Comparison of ENCODE assay signal across 8 cellular contexts in genomic region chr20:25000268-25000801, GRCh38. TPM values are rescaled to one million over a fixed set of nuclear protein-coding genes. Genes with fewer than 3 reads are reported as not detected.
DNase-seq lines count a peak whose midpoint lies in the region; ATAC-seq and TF ChIP-seq lines count a peak whose summit lies in the region.

No MANE protein-coding gene starts in this region.

- H3K9ac ChIP-seq in rectal smooth muscle tissue (ENCODE audit: low read length) = no peak overlapping the region

- no peak for TF ChIP-seq POLR2A in esophagus muscularis mucosa (IDR thresholded peaks at IDR 0.05; ENCODE audit: low read depth)

- H3K27me3 ChIP-seq in esophagus muscularis mucosa = no peaks in the 10 kb centered on the region
- no peaks in the 10 kb centered on the region for H3K27me3 ChIP-seq in rectal smooth muscle tissue (ENCODE audit: control insufficient read depth, insufficient read depth, low read length)

- H3K4me1 ChIP-seq in esophagus muscularis mucosa (peaks cover 29 to 52% (median 45%) of the 10 kb centered on the region in 4 donors), rectal smooth muscle tissue (ENCODE audit: control insufficient read depth, insufficient read depth, low read length) (peaks cover 20% of the 10 kb centered on the region)

- H3K27ac ChIP-seq in esophagus muscularis mucosa (replicated peaks in 1 of 4) (peak overlapping the region in 3 of 4 donors; percentile 42 to 61 (median 51)), rectal smooth muscle tissue (ENCODE audit: low read depth, low read length) (peak overlapping the region; percentile 37)

- H3K9me3 ChIP-seq in esophagus muscularis mucosa = no peaks in the 10 kb centered on the region

- TF ChIP-seq CTCF in esophagus muscularis mucosa (IDR thresholded peaks at IDR 0.05) = peak in 1 of 3 experiments; percentile 16

- intact Hi-C loops in esophagus muscularis mucosa (cut with DNase I) = loop anchor here (5.0 kb wide), 1 partner anchor 42 kb away; no protein-coding TSS in a partner anchor

- peak; percentile 19 for DNase-seq in DMS153 treated with DMSO at 0.1 percent for 48 hours (lab: John Stamatoyannopoulos, UW; ENCODE audit: unreplicated experiment)
- peak; percentile 74 for DNase-seq in NCI-H2196 treated with DMSO at 0.1 percent for 48 hours (lab: John Stamatoyannopoulos, UW; ENCODE audit: unreplicated experiment)
- DNase-seq in esophagus muscularis mucosa (ENCODE audit: extremely low spot score) = no peak

- 27% methylated on average over 4 of the region's 4 CpGs for WGBS in esophagus muscularis mucosa

- ATAC-seq in GM19452 (IDR thresholded peaks at IDR 0.05; ENCODE audit: unreplicated experiment) (no peak), GM21447 (IDR thresholded peaks at IDR 0.05; ENCODE audit: unreplicated experiment) (no peak), HG02973 (IDR thresholded peaks at IDR 0.05; ENCODE audit: unreplicated experiment) (no peak), GM21381 (IDR thresholded peaks at IDR 0.05; ENCODE audit: unreplicated experiment) (no peak)

- no peak for TF ChIP-seq EP300 in esophagus muscularis mucosa (IDR thresholded peaks at IDR 0.05)

- H3K36me3 ChIP-seq in esophagus muscularis mucosa = peaks cover 0 to 8% (median 0%) of the 10 kb centered on the region in 4 donors
- no peaks in the 10 kb centered on the region for H3K36me3 ChIP-seq in rectal smooth muscle tissue (ENCODE audit: control insufficient read depth, insufficient read depth, low read length)

- H3K4me3 ChIP-seq in esophagus muscularis mucosa (no peak overlapping the region), rectal smooth muscle tissue (ENCODE audit: low read length) (no peak overlapping the region)

RNA-seq across cellular contexts. Expression of gene APMAP, which starts 7.8 kb away (rescaled TPM):
- 10 to 100 TPM; 21.6 to 35.6 (median 32.5) TPM for total RNA-seq in esophagus muscularis mucosa

RNA-seq across cellular contexts. Expression of gene CST7, which starts 51.3 kb away (rescaled TPM):
- 10 to 100 TPM in 1 of 4 donors, 1 to 10 TPM in 2, not detected in 1; 1.2 to 13.8 (median 1.5) TPM for total RNA-seq in esophagus muscularis mucosa

RNA-seq across cellular contexts. Expression of gene ACSS1, which starts 57.6 kb away (rescaled TPM):
- total RNA-seq in esophagus muscularis mucosa = 100 to 1,000 TPM in 1 of 4 donors, 10 to 100 TPM in 3; 36.6 to 154 (median 65.3) TPM
